In genomic region chr10:89350911-89351315, GRCh38 we compare ENCODE assay signal across 9 cellular contexts. TPM values are rescaled to one million over a fixed set of nuclear protein-coding genes. Genes with fewer than 3 reads are reported as not detected.
DNase-seq lines count a peak whose midpoint lies in the region; ATAC-seq, FAIRE-seq and TF ChIP-seq lines count a peak whose summit lies in the region.
"Not testable (repeated sequence)": the region's sequence is repeated elsewhere in the genome, so short reads cannot be mapped to it uniquely, and the experiment has no call there.
"Had no signal": no experiment of that assay in that cellular context is flagged by ENCODE, and none has a peak within 500 bp of the region (broad histone marks: within the 10 kb centered on the region; RNA-seq: fewer than 3 reads in every experiment).

No MANE protein-coding gene starts in this region.

- intact Hi-C loops in pancreas (cut with DNase I); upper lobe of right lung (cut with DNase I): not testable (repeated sequence)

- H3K27ac ChIP-seq in SK-N-MC (peak overlapping the region; percentile 91), iPS-20b (ENCODE audit: low read length) (peak overlapping the region; percentile 26), pancreas (peak overlapping the region; percentile 72 to 90 (median 78)), upper lobe of right lung (peak overlapping the region; percentile 87)

- DNase-seq in SK-N-MC (ENCODE audit: low read depth, low spot score); pancreas: not testable (repeated sequence)
- DNase-seq in choroid plexus epithelial cell (ENCODE audit: low read depth) (peak; percentile 17), upper lobe of right lung (peak; percentile 69)

- ATAC-seq in GM18861 (IDR thresholded peaks at IDR 0.05; ENCODE audit: unreplicated experiment) (peak; percentile 9), GM21825 (IDR thresholded peaks at IDR 0.05; ENCODE audit: unreplicated experiment) (peak; percentile 40), HG03342 (IDR thresholded peaks at IDR 0.05; ENCODE audit: unreplicated experiment) (peak; percentile 37), pancreas (peak; percentile 28 to 62 (median 42)), upper lobe of right lung (peak; percentile 74)

- H3K36me3 ChIP-seq in SK-N-MC (ENCODE audit: insufficient read depth, low read length); iPS-20b (ENCODE audit: insufficient read depth, low read depth, low read length); pancreas; upper lobe of right lung: not testable (repeated sequence)

- peak overlapping the region; percentile 26 for H3K9ac ChIP-seq in SK-N-MC (ENCODE audit: insufficient read length)
- not testable (repeated sequence) for H3K9ac ChIP-seq in iPS-20b (ENCODE audit: low read depth, low read length)

- not testable (repeated sequence) for H3K4me3 ChIP-seq in SK-N-MC; choroid plexus epithelial cell (ENCODE audit: low read depth, low read length); iPS-20b (ENCODE audit: low read length); pancreas; upper lobe of right lung

- H3K9me3 ChIP-seq in SK-N-MC (ENCODE audit: low read depth, low read length); iPS-20b (ENCODE audit: insufficient read depth, low read depth, low read length); pancreas; upper lobe of right lung: not testable (repeated sequence)

- TF ChIP-seq CTCF in choroid plexus epithelial cell (conservative IDR thresholded peaks at IDR 0.05; ENCODE audit: low read depth, low read length); pancreas (IDR thresholded peaks at IDR 0.05); upper lobe of right lung (IDR thresholded peaks at IDR 0.05): not testable (repeated sequence)

- H3K4me1 ChIP-seq in iPS-20b (ENCODE audit: insufficient read depth, low read length) (peaks cover 47% of the 10 kb centered on the region), upper lobe of right lung (peaks cover 44% of the 10 kb centered on the region)
- not testable (repeated sequence) for H3K4me1 ChIP-seq in pancreas

- H3K27me3 ChIP-seq in iPS-20b (ENCODE audit: insufficient read depth, low read length); pancreas; upper lobe of right lung: not testable (repeated sequence)

- FAIRE-seq in pancreas (lab: Jason Lieb, UNC): not testable (repeated sequence)

- WGBS in pancreas, 2 donors: 54 to 55% methylated on average over 6 of the region's 6 CpGs

RNA-seq across cellular contexts. Expression of gene IFIT3, which starts 23.1 kb away (rescaled TPM):
- total RNA-seq in pancreas (10 to 100 TPM in 1 of 6 donors, 1 to 10 TPM in 5; 2.3 to 11.6 (median 3.9) TPM), upper lobe of right lung (78.0 TPM)
- 1 to 10 TPM; 2.3 to 4.6 TPM for polyA plus RNA-seq in pancreas

RNA-seq across cellular contexts. Expression of gene IFIT1B, which starts 26.9 kb away (rescaled TPM):
- total RNA-seq in pancreas (not detected), upper lobe of right lung (not detected)
- polyA plus RNA-seq in pancreas: under 1 TPM in 1 of 2 donors, not detected in 1; 0.05 TPM
- total RNA-seq: activated naive CD4-positive, alpha-beta T cell treated with anti-CD3 and anti-CD28 coated beads for 36 hours had no signal

RNA-seq across cellular contexts. Expression of gene IFIT1, which starts 41.5 kb away (rescaled TPM):
- total RNA-seq in pancreas (1 to 10 TPM; 2.4 to 9.3 (median 3.8) TPM), upper lobe of right lung (51.1 TPM)
- polyA plus RNA-seq in pancreas: 10 to 100 TPM in 1 of 2 donors, 1 to 10 TPM in 1; 4.0 to 11.4 TPM

RNA-seq across cellular contexts. Expression of gene IFIT2, which starts 49.1 kb away (rescaled TPM):
- total RNA-seq in pancreas: 1 to 10 TPM; 1.3 to 7.5 (median 1.7) TPM
- 1 to 10 TPM; 1.5 to 1.6 TPM for polyA plus RNA-seq in pancreas
- 47.2 TPM for total RNA-seq in upper lobe of right lung

Comparison
In these comparisons a context has a peak if more than half of its experiments do, and no peak if none do; other contexts are left out.
1. ATAC-seq: peak in every context shown above with its lines; median percentile 74 in upper lobe of right lung; 42 in pancreas; 40 in GM21825; 37 in HG03342; 9 in GM18861.
2. H3K27ac ChIP-seq: peak in every context shown above with its lines; median percentile 91 in SK-N-MC; 87 in upper lobe of right lung; 78 in pancreas; 26 in iPS-20b.